1 cellular context compared by ENCODE assay signal in the genomic region with DNA sequence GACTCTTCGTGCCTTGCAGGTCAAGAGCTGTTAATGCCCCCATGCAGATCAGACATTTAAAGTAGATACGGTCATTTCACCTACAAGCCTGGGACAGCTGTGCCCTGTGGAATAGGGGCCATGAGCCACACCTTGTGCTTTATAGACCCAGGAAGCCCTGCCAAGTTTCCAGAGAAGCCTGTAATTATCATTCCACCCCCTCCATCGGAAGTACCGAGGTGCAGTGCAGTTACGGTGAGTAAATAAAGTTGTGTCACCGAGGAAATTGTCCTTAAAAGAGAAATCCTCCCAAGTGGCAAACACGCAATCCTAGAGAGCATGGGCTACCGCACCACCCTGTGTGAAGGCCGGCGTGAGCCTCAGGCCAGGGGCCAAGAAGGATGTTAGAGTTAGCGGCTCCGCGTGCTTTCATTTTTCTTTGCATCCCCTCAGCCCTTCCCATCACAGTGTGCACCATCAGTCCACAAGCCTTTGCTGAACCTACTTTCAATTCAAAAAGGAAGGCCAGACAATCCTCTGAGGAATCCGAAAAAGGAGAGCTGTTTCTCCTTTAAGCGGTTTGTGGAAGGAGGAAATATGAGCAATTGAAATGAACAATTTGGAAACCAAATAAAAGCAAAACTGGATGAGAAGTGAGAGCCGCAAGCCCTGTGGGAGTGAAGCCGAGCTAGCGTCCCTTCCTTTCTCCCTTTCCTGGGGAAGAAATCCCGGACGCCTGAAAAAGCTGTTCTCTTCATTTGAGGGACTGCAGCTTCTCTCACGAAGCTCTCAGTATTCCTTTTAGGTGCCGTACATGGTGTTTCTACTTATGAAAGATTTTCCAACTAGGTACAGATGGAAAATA.
TF ChIP-seq lines count a peak whose summit lies in the region.

No MANE protein-coding gene starts in this region.

TF ChIP-seq in HEK293, 187 proteins besides CTCF, POLR2A, EP300 and RAD21 (continued from another document and continues in another):
- TF ChIP-seq, protein P1, sequence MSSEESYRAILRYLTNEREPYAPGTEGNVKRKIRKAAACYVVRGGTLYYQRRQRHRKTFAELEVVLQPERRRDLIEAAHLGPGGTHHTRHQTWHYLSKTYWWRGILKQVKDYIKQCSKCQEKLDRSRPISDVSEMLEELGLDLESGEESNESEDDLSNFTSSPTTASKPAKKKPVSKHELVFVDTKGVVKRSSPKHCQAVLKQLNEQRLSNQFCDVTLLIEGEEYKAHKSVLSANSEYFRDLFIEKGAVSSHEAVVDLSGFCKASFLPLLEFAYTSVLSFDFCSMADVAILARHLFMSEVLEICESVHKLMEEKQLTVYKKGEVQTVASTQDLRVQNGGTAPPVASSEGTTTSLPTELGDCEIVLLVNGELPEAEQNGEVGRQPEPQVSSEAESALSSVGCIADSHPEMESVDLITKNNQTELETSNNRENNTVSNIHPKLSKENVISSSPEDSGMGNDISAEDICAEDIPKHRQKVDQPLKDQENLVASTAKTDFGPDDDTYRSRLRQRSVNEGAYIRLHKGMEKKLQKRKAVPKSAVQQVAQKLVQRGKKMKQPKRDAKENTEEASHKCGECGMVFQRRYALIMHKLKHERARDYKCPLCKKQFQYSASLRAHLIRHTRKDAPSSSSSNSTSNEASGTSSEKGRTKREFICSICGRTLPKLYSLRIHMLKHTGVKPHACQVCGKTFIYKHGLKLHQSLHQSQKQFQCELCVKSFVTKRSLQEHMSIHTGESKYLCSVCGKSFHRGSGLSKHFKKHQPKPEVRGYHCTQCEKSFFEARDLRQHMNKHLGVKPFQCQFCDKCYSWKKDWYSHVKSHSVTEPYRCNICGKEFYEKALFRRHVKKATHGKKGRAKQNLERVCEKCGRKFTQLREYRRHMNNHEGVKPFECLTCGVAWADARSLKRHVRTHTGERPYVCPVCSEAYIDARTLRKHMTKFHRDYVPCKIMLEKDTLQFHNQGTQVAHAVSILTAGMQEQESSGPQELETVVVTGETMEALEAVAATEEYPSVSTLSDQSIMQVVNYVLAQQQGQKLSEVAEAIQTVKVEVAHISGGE (tag by site-specific recombination; conservative IDR thresholded peaks at IDR 0.05; ENCODE audit: low read depth) = peak; percentile 59
- TF ChIP-seq, protein P2, sequence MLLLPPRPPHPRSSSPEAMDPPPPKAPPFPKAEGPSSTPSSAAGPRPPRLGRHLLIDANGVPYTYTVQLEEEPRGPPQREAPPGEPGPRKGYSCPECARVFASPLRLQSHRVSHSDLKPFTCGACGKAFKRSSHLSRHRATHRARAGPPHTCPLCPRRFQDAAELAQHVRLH (tag by site-specific recombination; IDR thresholded peaks at IDR 0.05) = peak; percentile 52; the same call in 1 of the 2 replicates
- TF ChIP-seq, protein P3, sequence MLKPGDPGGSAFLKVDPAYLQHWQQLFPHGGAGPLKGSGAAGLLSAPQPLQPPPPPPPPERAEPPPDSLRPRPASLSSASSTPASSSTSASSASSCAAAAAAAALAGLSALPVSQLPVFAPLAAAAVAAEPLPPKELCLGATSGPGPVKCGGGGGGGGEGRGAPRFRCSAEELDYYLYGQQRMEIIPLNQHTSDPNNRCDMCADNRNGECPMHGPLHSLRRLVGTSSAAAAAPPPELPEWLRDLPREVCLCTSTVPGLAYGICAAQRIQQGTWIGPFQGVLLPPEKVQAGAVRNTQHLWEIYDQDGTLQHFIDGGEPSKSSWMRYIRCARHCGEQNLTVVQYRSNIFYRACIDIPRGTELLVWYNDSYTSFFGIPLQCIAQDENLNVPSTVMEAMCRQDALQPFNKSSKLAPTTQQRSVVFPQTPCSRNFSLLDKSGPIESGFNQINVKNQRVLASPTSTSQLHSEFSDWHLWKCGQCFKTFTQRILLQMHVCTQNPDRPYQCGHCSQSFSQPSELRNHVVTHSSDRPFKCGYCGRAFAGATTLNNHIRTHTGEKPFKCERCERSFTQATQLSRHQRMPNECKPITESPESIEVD (tag by site-specific recombination; IDR thresholded peaks at IDR 0.05) = peak; percentile 94
- TF ChIP-seq HOXC10 (CRISPR knock-in tag; IDR thresholded peaks at IDR 0.05) = no peak
- no peak for TF ChIP-seq ZNF555 (tag by site-specific recombination; conservative IDR thresholded peaks at IDR 0.05)
- no peak for TF ChIP-seq REPIN1 (tag by site-specific recombination; IDR thresholded peaks at IDR 0.05; ENCODE audit: low read depth)
- TF ChIP-seq, protein P4, sequence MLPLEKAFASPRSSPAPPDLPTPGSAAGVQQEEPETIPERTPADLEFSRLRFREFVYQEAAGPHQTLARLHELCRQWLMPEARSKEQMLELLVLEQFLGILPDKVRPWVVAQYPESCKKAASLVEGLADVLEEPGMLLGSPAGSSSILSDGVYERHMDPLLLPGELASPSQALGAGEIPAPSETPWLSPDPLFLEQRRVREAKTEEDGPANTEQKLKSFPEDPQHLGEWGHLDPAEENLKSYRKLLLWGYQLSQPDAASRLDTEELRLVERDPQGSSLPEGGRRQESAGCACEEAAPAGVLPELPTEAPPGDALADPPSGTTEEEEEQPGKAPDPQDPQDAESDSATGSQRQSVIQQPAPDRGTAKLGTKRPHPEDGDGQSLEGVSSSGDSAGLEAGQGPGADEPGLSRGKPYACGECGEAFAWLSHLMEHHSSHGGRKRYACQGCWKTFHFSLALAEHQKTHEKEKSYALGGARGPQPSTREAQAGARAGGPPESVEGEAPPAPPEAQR (tag by site-specific recombination; IDR thresholded peaks at IDR 0.05) = no peak
- no peak for TF ChIP-seq ZNF202 (tag by site-specific recombination; IDR thresholded peaks at IDR 0.05; ENCODE audit: borderline replicate concordance)
- peak; percentile 84; the same call in 1 of the 2 replicates for TF ChIP-seq ZEB2 (tag by site-specific recombination; IDR thresholded peaks at IDR 0.05)
- TF ChIP-seq, protein P5, sequence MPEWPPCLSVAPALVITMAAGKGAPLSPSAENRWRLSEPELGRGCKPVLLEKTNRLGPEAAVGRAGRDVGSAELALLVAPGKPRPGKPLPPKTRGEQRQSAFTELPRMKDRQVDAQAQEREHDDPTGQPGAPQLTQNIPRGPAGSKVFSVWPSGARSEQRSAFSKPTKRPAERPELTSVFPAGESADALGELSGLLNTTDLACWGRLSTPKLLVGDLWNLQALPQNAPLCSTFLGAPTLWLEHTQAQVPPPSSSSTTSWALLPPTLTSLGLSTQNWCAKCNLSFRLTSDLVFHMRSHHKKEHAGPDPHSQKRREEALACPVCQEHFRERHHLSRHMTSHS (tag by site-specific recombination; IDR thresholded peaks at IDR 0.05) = no peak
- TF ChIP-seq, protein P6, sequence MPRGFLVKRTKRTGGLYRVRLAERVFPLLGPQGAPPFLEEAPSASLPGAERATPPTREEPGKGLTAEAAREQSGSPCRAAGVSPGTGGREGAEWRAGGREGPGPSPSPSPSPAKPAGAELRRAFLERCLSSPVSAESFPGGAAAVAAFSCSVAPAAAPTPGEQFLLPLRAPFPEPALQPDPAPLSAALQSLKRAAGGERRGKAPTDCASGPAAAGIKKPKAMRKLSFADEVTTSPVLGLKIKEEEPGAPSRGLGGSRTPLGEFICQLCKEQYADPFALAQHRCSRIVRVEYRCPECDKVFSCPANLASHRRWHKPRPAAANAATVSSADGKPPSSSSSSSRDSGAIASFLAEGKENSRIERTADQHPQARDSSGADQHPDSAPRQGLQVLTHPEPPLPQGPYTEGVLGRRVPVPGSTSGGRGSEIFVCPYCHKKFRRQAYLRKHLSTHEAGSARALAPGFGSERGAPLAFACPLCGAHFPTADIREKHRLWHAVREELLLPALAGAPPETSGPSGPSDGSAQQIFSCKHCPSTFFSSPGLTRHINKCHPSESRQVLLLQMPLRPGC (tag by site-specific recombination; IDR thresholded peaks at IDR 0.05) = peak; percentile 83
- peak; percentile 100 for TF ChIP-seq ZFP69B (tag by site-specific recombination; IDR thresholded peaks at IDR 0.05)
- TF ChIP-seq OVOL3 (tag by site-specific recombination; IDR thresholded peaks at IDR 0.05) = peak; percentile 56; the same call in 1 of the 2 replicates
- TF ChIP-seq, protein P7, sequence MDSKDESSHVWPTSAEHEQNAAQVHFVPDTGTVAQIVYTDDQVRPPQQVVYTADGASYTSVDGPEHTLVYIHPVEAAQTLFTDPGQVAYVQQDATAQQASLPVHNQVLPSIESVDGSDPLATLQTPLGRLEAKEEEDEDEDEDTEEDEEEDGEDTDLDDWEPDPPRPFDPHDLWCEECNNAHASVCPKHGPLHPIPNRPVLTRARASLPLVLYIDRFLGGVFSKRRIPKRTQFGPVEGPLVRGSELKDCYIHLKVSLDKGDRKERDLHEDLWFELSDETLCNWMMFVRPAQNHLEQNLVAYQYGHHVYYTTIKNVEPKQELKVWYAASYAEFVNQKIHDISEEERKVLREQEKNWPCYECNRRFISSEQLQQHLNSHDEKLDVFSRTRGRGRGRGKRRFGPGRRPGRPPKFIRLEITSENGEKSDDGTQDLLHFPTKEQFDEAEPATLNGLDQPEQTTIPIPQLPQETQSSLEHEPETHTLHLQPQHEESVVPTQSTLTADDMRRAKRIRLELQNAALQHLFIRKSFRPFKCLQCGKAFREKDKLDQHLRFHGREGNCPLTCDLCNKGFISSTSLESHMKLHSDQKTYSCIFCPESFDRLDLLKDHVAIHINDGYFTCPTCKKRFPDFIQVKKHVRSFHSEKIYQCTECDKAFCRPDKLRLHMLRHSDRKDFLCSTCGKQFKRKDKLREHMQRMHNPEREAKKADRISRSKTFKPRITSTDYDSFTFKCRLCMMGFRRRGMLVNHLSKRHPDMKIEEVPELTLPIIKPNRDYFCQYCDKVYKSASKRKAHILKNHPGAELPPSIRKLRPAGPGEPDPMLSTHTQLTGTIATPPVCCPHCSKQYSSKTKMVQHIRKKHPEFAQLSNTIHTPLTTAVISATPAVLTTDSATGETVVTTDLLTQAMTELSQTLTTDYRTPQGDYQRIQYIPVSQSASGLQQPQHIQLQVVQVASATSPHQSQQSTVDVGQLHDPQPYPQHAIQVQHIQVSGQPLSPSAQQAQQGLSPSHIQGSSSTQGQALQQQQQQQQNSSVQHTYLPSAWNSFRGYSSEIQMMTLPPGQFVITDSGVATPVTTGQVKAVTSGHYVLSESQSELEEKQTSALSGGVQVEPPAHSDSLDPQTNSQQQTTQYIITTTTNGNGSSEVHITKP (tag by site-specific recombination; IDR thresholded peaks at IDR 0.05) = peak; percentile 69
- TF ChIP-seq ZNF174 (tag by site-specific recombination; IDR thresholded peaks at IDR 0.05) = no peak
- no peak for TF ChIP-seq SALL2 (tag by site-specific recombination; IDR thresholded peaks at IDR 0.05; ENCODE audit: borderline replicate concordance)
- TF ChIP-seq ZNF426 (tag by site-specific recombination; IDR thresholded peaks at IDR 0.05) = no peak
- TF ChIP-seq, protein P8, sequence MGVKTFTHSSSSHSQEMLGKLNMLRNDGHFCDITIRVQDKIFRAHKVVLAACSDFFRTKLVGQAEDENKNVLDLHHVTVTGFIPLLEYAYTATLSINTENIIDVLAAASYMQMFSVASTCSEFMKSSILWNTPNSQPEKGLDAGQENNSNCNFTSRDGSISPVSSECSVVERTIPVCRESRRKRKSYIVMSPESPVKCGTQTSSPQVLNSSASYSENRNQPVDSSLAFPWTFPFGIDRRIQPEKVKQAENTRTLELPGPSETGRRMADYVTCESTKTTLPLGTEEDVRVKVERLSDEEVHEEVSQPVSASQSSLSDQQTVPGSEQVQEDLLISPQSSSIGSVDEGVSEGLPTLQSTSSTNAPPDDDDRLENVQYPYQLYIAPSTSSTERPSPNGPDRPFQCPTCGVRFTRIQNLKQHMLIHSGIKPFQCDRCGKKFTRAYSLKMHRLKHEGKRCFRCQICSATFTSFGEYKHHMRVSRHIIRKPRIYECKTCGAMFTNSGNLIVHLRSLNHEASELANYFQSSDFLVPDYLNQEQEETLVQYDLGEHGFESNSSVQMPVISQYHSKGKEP (tag by site-specific recombination; IDR thresholded peaks at IDR 0.05) = peak; percentile 79
- TF ChIP-seq ZNF404 (tag by site-specific recombination; IDR thresholded peaks at IDR 0.05) = no peak
- peak; percentile 99 for TF ChIP-seq SP7 (tag by site-specific recombination; IDR thresholded peaks at IDR 0.05)
- TF ChIP-seq YY2 (tag by site-specific recombination; IDR thresholded peaks at IDR 0.05) = no peak; the same call in 1 of the 2 replicates
- TF ChIP-seq ZNF433 (tag by site-specific recombination; IDR thresholded peaks at IDR 0.05; ENCODE audit: low read depth) = no peak
- TF ChIP-seq, protein P9, sequence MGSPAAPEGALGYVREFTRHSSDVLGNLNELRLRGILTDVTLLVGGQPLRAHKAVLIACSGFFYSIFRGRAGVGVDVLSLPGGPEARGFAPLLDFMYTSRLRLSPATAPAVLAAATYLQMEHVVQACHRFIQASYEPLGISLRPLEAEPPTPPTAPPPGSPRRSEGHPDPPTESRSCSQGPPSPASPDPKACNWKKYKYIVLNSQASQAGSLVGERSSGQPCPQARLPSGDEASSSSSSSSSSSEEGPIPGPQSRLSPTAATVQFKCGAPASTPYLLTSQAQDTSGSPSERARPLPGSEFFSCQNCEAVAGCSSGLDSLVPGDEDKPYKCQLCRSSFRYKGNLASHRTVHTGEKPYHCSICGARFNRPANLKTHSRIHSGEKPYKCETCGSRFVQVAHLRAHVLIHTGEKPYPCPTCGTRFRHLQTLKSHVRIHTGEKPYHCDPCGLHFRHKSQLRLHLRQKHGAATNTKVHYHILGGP (tag by site-specific recombination; IDR thresholded peaks at IDR 0.05) = peak; percentile 95
- TF ChIP-seq ZNF23 (tag by site-specific recombination; IDR thresholded peaks at IDR 0.05; ENCODE audit: borderline replicate concordance) = no peak
- peak; percentile 72; the same call in 1 of the 2 replicates for TF ChIP-seq ZSCAN23 (tag by site-specific recombination; IDR thresholded peaks at IDR 0.05)
- TF ChIP-seq ZNF169 (tag by site-specific recombination; IDR thresholded peaks at IDR 0.05) = no peak
- TF ChIP-seq ZNF146 (tag by site-specific recombination; IDR thresholded peaks at IDR 0.05) = no peak
- TF ChIP-seq, protein P10, sequence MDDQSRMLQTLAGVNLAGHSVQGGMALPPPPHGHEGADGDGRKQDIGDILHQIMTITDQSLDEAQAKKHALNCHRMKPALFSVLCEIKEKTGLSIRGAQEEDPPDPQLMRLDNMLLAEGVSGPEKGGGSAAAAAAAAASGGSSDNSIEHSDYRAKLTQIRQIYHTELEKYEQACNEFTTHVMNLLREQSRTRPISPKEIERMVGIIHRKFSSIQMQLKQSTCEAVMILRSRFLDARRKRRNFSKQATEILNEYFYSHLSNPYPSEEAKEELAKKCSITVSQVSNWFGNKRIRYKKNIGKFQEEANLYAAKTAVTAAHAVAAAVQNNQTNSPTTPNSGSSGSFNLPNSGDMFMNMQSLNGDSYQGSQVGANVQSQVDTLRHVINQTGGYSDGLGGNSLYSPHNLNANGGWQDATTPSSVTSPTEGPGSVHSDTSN (CRISPR knock-in tag; IDR thresholded peaks at IDR 0.05) = no peak
- no peak for TF ChIP-seq ZNF211 (tag by site-specific recombination; IDR thresholded peaks at IDR 0.05; ENCODE audit: low read depth)
- TF ChIP-seq ZFP41 (tag by site-specific recombination; IDR thresholded peaks at IDR 0.05; ENCODE audit: borderline replicate concordance) = no peak
- TF ChIP-seq, protein P11, sequence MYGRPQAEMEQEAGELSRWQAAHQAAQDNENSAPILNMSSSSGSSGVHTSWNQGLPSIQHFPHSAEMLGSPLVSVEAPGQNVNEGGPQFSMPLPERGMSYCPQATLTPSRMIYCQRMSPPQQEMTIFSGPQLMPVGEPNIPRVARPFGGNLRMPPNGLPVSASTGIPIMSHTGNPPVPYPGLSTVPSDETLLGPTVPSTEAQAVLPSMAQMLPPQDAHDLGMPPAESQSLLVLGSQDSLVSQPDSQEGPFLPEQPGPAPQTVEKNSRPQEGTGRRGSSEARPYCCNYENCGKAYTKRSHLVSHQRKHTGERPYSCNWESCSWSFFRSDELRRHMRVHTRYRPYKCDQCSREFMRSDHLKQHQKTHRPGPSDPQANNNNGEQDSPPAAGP (tag by site-specific recombination; IDR thresholded peaks at IDR 0.05) = peak; percentile 92
- TF ChIP-seq ZNF423 (tag by site-specific recombination; IDR thresholded peaks at IDR 0.05) = no peak
- no peak for TF ChIP-seq ZNF155 (tag by site-specific recombination; IDR thresholded peaks at IDR 0.05)
- no peak for TF ChIP-seq ZNF624 (tag by site-specific recombination; IDR thresholded peaks at IDR 0.05)
- no peak for TF ChIP-seq HOXD13 (CRISPR knock-in tag; IDR thresholded peaks at IDR 0.05; ENCODE audit: borderline replicate concordance)
- peak; percentile 84 for TF ChIP-seq IKZF3 (tag by site-specific recombination; IDR thresholded peaks at IDR 0.05)
- no peak for TF ChIP-seq ZNF549 (tag by site-specific recombination; IDR thresholded peaks at IDR 0.05)
